ENCODE assay signal across 11 cellular contexts in genomic region chr6:88166901-88167624, GRCh38. TPM values are rescaled to one million over a fixed set of nuclear protein-coding genes. Genes with fewer than 3 reads are reported as not detected.
A peak's percentile ranks its signal among the peaks of the same experiment; 100 is the strongest.
DNase-seq lines count a peak whose midpoint lies in the region; ATAC-seq, FAIRE-seq and TF ChIP-seq lines count a peak whose summit lies in the region.
"Had no signal": no experiment of that assay in that cellular context is flagged by ENCODE, and none has a peak within 500 bp of the region (broad histone marks: within the 10 kb centered on the region; RNA-seq: fewer than 3 reads in every experiment).

No MANE protein-coding gene starts in this region.

- CTCF ChIA-PET in HEK293 (lab: Yijun Ruan, JAX) (no interaction called here), OCI-LY7 (lab: Charles Lee; ENCODE audit: unreplicated experiment) (no interaction called here)

- peak; percentile 72 for DNase-seq in DMS 273 (lab: John Stamatoyannopoulos, UW; ENCODE audit: unreplicated experiment)
- DNase-seq in DMS 273 treated with DMSO at 0.1 percent for 48 hours (lab: John Stamatoyannopoulos, UW): no peak
- peak; percentile 70 for DNase-seq in OCI-LY7 (ENCODE audit: low spot score)
- peak; percentile 7 to 28 for DNase-seq in erythroblast (lab: John Stamatoyannopoulos, UW)
- DNase-seq in pancreas: peak in 3 of 6 donors; percentile 26 to 67 (median 55)
- DNase-seq in NCI-H1694 (lab: John Stamatoyannopoulos, UW): no peak

- H3K4me2 ChIP-seq in OCI-LY7 (ENCODE audit: low read length): peak overlapping the region; percentile 93

- H3K4me3 ChIP-seq in HEK293 (ENCODE audit: low read depth, low read length) (peak overlapping the region; percentile 49), OCI-LY7 (ENCODE audit: low read depth, low read length, poor library complexity, severe bottlenecking) (peak overlapping the region; percentile 97), pancreas (peak overlapping the region; percentile 27 to 54 (median 32))

- POLR2A ChIA-PET in HEK293 (lab: Yijun Ruan, JAX): interaction anchor here (1.1 kb wide), 1 partner anchor 222 kb away, joined by 3 read pairs; no protein-coding TSS in a partner anchor
- POLR2A ChIA-PET in OCI-LY7 (lab: Charles Lee): interaction anchor here (0.9 to 1.0 kb wide), 2 partner anchors 235 to 247 kb away, joined by 3 read pairs; no protein-coding TSS in a partner anchor

- WGBS in pancreas, 2 donors: 2% methylated on average over 48 to 81 of the region's 81 CpGs

- no peaks in the 10 kb centered on the region for H3K9me3 ChIP-seq in HEK293 (ENCODE audit: control insufficient read depth, insufficient read depth, low read depth, low read length)
- H3K9me3 ChIP-seq in OCI-LY7 (ENCODE audit: low read length): no peaks in the 10 kb centered on the region
- no peaks in the 10 kb centered on the region for H3K9me3 ChIP-seq in pancreas

- H3K27ac ChIP-seq in HEK293 (ENCODE audit: extremely low read depth, low read depth, low read length): peak overlapping the region; percentile 62; the same call in 1 of the 2 replicates
- peak overlapping the region; percentile 80 for H3K27ac ChIP-seq in OCI-LY7 (ENCODE audit: low read depth, low read length, poor library complexity, severe bottlenecking)
- H3K27ac ChIP-seq in pancreas: no peak overlapping the region
- H3K27ac ChIP-seq: 22Rv1 had no signal

- H3K4me1 ChIP-seq in HEK293 (ENCODE audit: control insufficient read depth, insufficient read depth, low read length) (0 out of 2 replicates have a peak, but pooled peaks cover 4% of the 10 kb centered on the region), OCI-LY7 (ENCODE audit: insufficient read depth, low read length, poor library complexity, severe bottlenecking) (peaks cover 34% of the 10 kb centered on the region), pancreas (no peaks in the 10 kb centered on the region)

- TF ChIP-seq CTCF in HEK293 (tag by site-specific recombination; IDR thresholded peaks at IDR 0.05): no peak
- peak; percentile 9; the same call in 1 of the 2 replicates for TF ChIP-seq CTCF in OCI-LY7 (conservative IDR thresholded peaks at IDR 0.05; ENCODE audit: low read length)
- TF ChIP-seq CTCF in pancreas (IDR thresholded peaks at IDR 0.05): no peak

- H3K36me3 ChIP-seq in HEK293 (ENCODE audit: control insufficient read depth in 2 of 2, insufficient read depth in 1 of 2, low read length in 2 of 2): no peaks in the 10 kb centered on the region
- peaks cover 38% of the 10 kb centered on the region for H3K36me3 ChIP-seq in OCI-LY7 (ENCODE audit: insufficient read depth, low read length)
- no peaks in the 10 kb centered on the region for H3K36me3 ChIP-seq in pancreas

- peaks cover 59% of the 10 kb centered on the region for H3K79me2 ChIP-seq in OCI-LY7 (ENCODE audit: insufficient read depth, low read depth, low read length)

- ATAC-seq in pancreas (peak in 1 of 4 donors; percentile 38), HG03457 (IDR thresholded peaks at IDR 0.05; ENCODE audit: unreplicated experiment) (no peak)

- no peaks in the 10 kb centered on the region for H3K9me2 ChIP-seq in OCI-LY7 (ENCODE audit: insufficient read depth, low read length)

- intact Hi-C loops in OCI-LY7 (cut with micrococcal nuclease; ENCODE audit: unreplicated experiment): loop anchor here (1.0 to 10.0 kb wide), 11 partner anchors 11 to 1188 kb away; partner anchors contain the start of genes CFAP206, SLC35A1 and UBE2J1
- intact Hi-C loops in pancreas (cut with DNase I): no loop called here

- no peaks in the 10 kb centered on the region; the same call in 1 of the 2 replicates for H4K20me1 ChIP-seq in OCI-LY7 (ENCODE audit: insufficient read depth, low read length)

- no peak for FAIRE-seq in pancreas (lab: Jason Lieb, UNC)

- BruUV-seq in OCI-LY7 (replicated peaks; lab: Mats Ljungman, UMichigan): no TSS peak

- H3K27me3 ChIP-seq in pancreas: peaks cover 0 to 26% (median under 1%) of the 10 kb centered on the region in 4 donors

- TF ChIP-seq POLR2A in erythroblast (IDR thresholded peaks at IDR 0.05; ENCODE audit: low read length): no peak

- peak overlapping the region; percentile 2; the same call in 1 of the 2 replicates for H2AFZ ChIP-seq in OCI-LY7 (ENCODE audit: low read length)

TF ChIP-seq in HEK293, 187 proteins besides CTCF, POLR2A, EP300 and RAD21:
- TF ChIP-seq BCL11B (tag by site-specific recombination; IDR thresholded peaks at IDR 0.05; ENCODE audit: low read depth) (no peak), ZNF791 (tag by site-specific recombination; IDR thresholded peaks at IDR 0.05) (no peak), ZNF341 (tag by site-specific recombination; IDR thresholded peaks at IDR 0.05; ENCODE audit: low read depth) (no peak), ZNF596 (tag by site-specific recombination; IDR thresholded peaks at IDR 0.05) (no peak), ZNF280C (tag by site-specific recombination; IDR thresholded peaks at IDR 0.05) (no peak)

RNA-seq across cellular contexts. Expression of gene CNR1, which starts 0.9 kb away (rescaled TPM):
- 109 and 150 TPM in 2 replicates for total RNA-seq in OCI-LY7 (2014; rRNA removed; shearing (Covaris generic))
- total RNA-seq in OCI-LY7 (2022) (246 and 247 TPM in 2 replicates), pancreas (1 to 10 TPM in 1 of 6 donors, under 1 TPM in 5; 0.24 to 1.3 (median 0.68) TPM)
- under 1 TPM; 0.65 to 0.96 TPM for polyA plus RNA-seq in pancreas
- total RNA-seq: pulmonary artery endothelial cell; T-helper 1 cell treated with Interleukin-12 subunit alpha and Interleukin-12 subunit beta and Interleukin-4 antibody, amounts not matched to agents 30 ng/mL and 1 ng/mL, for 36 hours had no signal

Comparison
In these comparisons a context has a peak if more than half of its experiments do, and no peak if none do; other contexts are left out.
1. DNase-seq: peak in DMS 273 (single experiment), OCI-LY7 (single experiment) and erythroblast (2 of 2); none in DMS 273 treated with DMSO at 0.1 percent for 48 hours (single experiment) and NCI-H1694 (single experiment).
2. H3K27ac ChIP-seq: peak in HEK293 (single experiment) and OCI-LY7 (single experiment); none in pancreas (0 of 4).
3. H3K4me3 ChIP-seq: peak in every context shown above with its lines; median percentile 97 in OCI-LY7; 49 in HEK293; 32 in pancreas.
4. RNA of gene CNR1, which starts 0.9 kb away (total RNA-seq): 109 to 247 TPM in OCI-LY7; 0.24 to 1.3 TPM in pancreas; every median in the first group is over 10 times any median in the second.